1 cellular context compared by ENCODE assay signal in genomic region chr1:226717256-226717909, GRCh38.
TF ChIP-seq lines count a peak whose summit lies in the region.

No MANE protein-coding gene starts in this region.

TF ChIP-seq in GM23338, 12 proteins besides CTCF, POLR2A, EP300 and RAD21 (continued from another document):
- TF ChIP-seq ZNF462 (CRISPR knock-in tag; IDR thresholded peaks at IDR 0.05) (no peak), CREB1 (CRISPR knock-in tag; IDR thresholded peaks at IDR 0.05; ENCODE audit: low read depth) (no peak), EZH2phosphoT487 (IDR thresholded peaks at IDR 0.05; ENCODE audit: unreplicated experiment) (no peak), ETS1 (IDR thresholded peaks at IDR 0.05) (no peak), JUNB (IDR thresholded peaks at IDR 0.05; ENCODE audit: unreplicated experiment) (no peak), NANOG (IDR thresholded peaks at IDR 0.05; ENCODE audit: borderline replicate concordance) (no peak), EZH2 (IDR thresholded peaks at IDR 0.05; ENCODE audit: low read depth, unreplicated experiment) (no peak)
